ENCODE assay signal across 8 cellular contexts in genomic region chr6:87968435-87969278, GRCh38.
DNase-seq lines count a peak whose midpoint lies in the region; ATAC-seq and TF ChIP-seq lines count a peak whose summit lies in the region.

No MANE protein-coding gene starts in this region.

- intact Hi-C loops in HCT116 (cut with micrococcal nuclease), result no loop called here
- intact Hi-C loops in Panc1 (cut with micrococcal nuclease; ENCODE audit: unreplicated experiment), result no loop called here

- H4K20me1 ChIP-seq in DOHH2 (ENCODE audit: control insufficient read depth, insufficient read depth, low read depth, low read length) (no peaks in the 10 kb centered on the region), HCT116 (ENCODE audit: insufficient read depth) (no peaks in the 10 kb centered on the region), fibroblast of lung (ENCODE audit: control insufficient read depth, extremely low read depth, insufficient read depth, low read length) (no peaks in the 10 kb centered on the region)

- peak overlapping the region; percentile 81 for H3K4me2 ChIP-seq in DOHH2 (ENCODE audit: low read length)
- no peak overlapping the region for H3K4me2 ChIP-seq in HCT116 (ENCODE audit: low read length)
- H3K4me2 ChIP-seq in fibroblast of lung (ENCODE audit: extremely low read depth, insufficient read depth, low read length), result peak overlapping the region; percentile 28
- peak overlapping the region; percentile 67 for H3K4me2 ChIP-seq in parathyroid adenoma (ENCODE audit: low read length)

- CTCF ChIA-PET in HCT116 (lab: Charles Lee) (no interaction called here), Panc1 (lab: Charles Lee) (no interaction called here)

- H3K9ac ChIP-seq in HCT116 (ENCODE audit: low read length) (no peak overlapping the region), fibroblast of lung (ENCODE audit: insufficient read depth, low read length) (no peak overlapping the region), parathyroid adenoma (no peak overlapping the region)

- H3K36me3 ChIP-seq in DOHH2 (ENCODE audit: control insufficient read depth, low read length), result no peaks in the 10 kb centered on the region
- no peaks in the 10 kb centered on the region for H3K36me3 ChIP-seq in HCT116 (ENCODE audit: control insufficient read depth in 1 of 2, insufficient read depth in 2 of 2, low read length in 2 of 2)
- no peaks in the 10 kb centered on the region for H3K36me3 ChIP-seq in Panc1 (ENCODE audit: control insufficient read depth, insufficient read depth, low read length)
- no peaks in the 10 kb centered on the region for H3K36me3 ChIP-seq in fibroblast of lung (ENCODE audit: control insufficient read depth, insufficient read depth, low read length)
- no peaks in the 10 kb centered on the region for H3K36me3 ChIP-seq in parathyroid adenoma (ENCODE audit: control insufficient read depth, insufficient read depth, low read length)

- no peak for TF ChIP-seq RAD21 in HCT116 (IDR thresholded peaks at IDR 0.05; ENCODE audit: low read depth)

- H3K4me1 ChIP-seq in DOHH2 (ENCODE audit: control insufficient read depth, low read length) (peaks cover 19% of the 10 kb centered on the region), HCT116 (ENCODE audit: control insufficient read depth in 1 of 2, insufficient read depth in 2 of 2, low read length in 2 of 2) (no peaks in the 10 kb centered on the region), Panc1 (ENCODE audit: control insufficient read depth, insufficient read depth, low read length) (no peaks in the 10 kb centered on the region), fibroblast of lung (ENCODE audit: control insufficient read depth, extremely low read depth, insufficient read depth, low read length) (no peaks in the 10 kb centered on the region), parathyroid adenoma (no peaks in the 10 kb centered on the region)

- H3K27me3 ChIP-seq in DOHH2 (ENCODE audit: control insufficient read depth, low read length) (no peaks in the 10 kb centered on the region), HCT116 (ENCODE audit: insufficient read depth, low read length) (peaks cover 54% of the 10 kb centered on the region), Panc1 (ENCODE audit: control insufficient read depth, insufficient read depth, low read length) (peaks cover 32% of the 10 kb centered on the region), fibroblast of lung (ENCODE audit: control insufficient read depth, insufficient read depth, low read length) (peaks cover 3% of the 10 kb centered on the region), parathyroid adenoma (ENCODE audit: control insufficient read depth, insufficient read depth, low read length) (no peaks in the 10 kb centered on the region)

- no peaks in the 10 kb centered on the region for H3K79me2 ChIP-seq in DOHH2 (ENCODE audit: control insufficient read depth, low read length)
- no peaks in the 10 kb centered on the region for H3K79me2 ChIP-seq in HCT116 (ENCODE audit: insufficient read depth, low read length)
- no peaks in the 10 kb centered on the region for H3K79me2 ChIP-seq in fibroblast of lung (ENCODE audit: control insufficient read depth, insufficient read depth, low read length)
- no peaks in the 10 kb centered on the region for H3K79me2 ChIP-seq in parathyroid adenoma

- RAD21 ChIA-PET in HCT116 (lab: Charles Lee; ENCODE audit: low non-redundant PET in 1 of 2, low total read pairs in 2 of 2, uncharacterized antibody in 2 of 2, unreplicated experiment in 2 of 2), result no interaction called here

- in situ Hi-C loops in Panc1 (cut with HindIII; ENCODE audit: low pct_unique_long_range_greater_than_20kb, low sequenced_read_pairs), result no loop called here

- H3K27ac ChIP-seq in DOHH2 (ENCODE audit: low read depth, low read length), result no peak overlapping the region
- no peak overlapping the region for H3K27ac ChIP-seq in HCT116 (ENCODE audit: low read depth, low read length)
- no peak overlapping the region for H3K27ac ChIP-seq in Panc1 (ENCODE audit: low read length)
- no peak overlapping the region for H3K27ac ChIP-seq in fibroblast of lung (ENCODE audit: insufficient read depth, low read length)
- no peak overlapping the region for H3K27ac ChIP-seq in parathyroid adenoma

- TF ChIP-seq POLR2A in HCT116 (IDR thresholded peaks at IDR 0.05; ENCODE audit: borderline replicate concordance, extremely low read depth, insufficient read depth, insufficient read length), result no peak

- no TSS peak for BruUV-seq in HCT116 (replicated peaks; lab: Mats Ljungman, UMichigan)
- no TSS peak for BruUV-seq in Panc1 (replicated peaks; lab: Mats Ljungman, UMichigan)

- ATAC-seq in HCT116, result peak; percentile 49
- peak; percentile 71; the same call in 1 of the 2 replicates for ATAC-seq in Panc1
- no peak for ATAC-seq in GM18519 (IDR thresholded peaks at IDR 0.05; ENCODE audit: low FRiP score, unreplicated experiment)
- no peak for ATAC-seq in GM21381 (IDR thresholded peaks at IDR 0.05; ENCODE audit: unreplicated experiment)

- TF ChIP-seq CTCF in DOHH2 (IDR thresholded peaks at IDR 0.05; ENCODE audit: low read depth, low read length, poor library complexity, severe bottlenecking), result peak; percentile 53
- no peak for TF ChIP-seq CTCF in HCT116 (IDR thresholded peaks at IDR 0.05 in 2 of 3, conservative IDR thresholded peaks at IDR 0.05 in 1 of 3; ENCODE audit: borderline replicate concordance in 1 of 3, insufficient read depth in 1 of 3, low read depth in 2 of 3, low read length in 2 of 3)
- TF ChIP-seq CTCF in Panc1 (IDR thresholded peaks at IDR 0.05), result no peak
- TF ChIP-seq CTCF in fibroblast of lung (conservative IDR thresholded peaks at IDR 0.05 in 1 of 2, IDR thresholded peaks at IDR 0.05 in 1 of 2; ENCODE audit: low read depth in 1 of 2, low read length in 2 of 2), result no peak
- TF ChIP-seq CTCF in parathyroid adenoma (IDR thresholded peaks at IDR 0.05), result no peak

- peak overlapping the region; percentile 75 for H3K4me3 ChIP-seq in DOHH2 (ENCODE audit: low read length)
- H3K4me3 ChIP-seq in HCT116 (replicated peaks in 1 of 2; ENCODE audit: low read depth in 1 of 2, low read length in 2 of 2), result no peak overlapping the region
- H3K4me3 ChIP-seq in Panc1 (ENCODE audit: low read depth in 2 of 2, low read length in 2 of 2), result peak overlapping the region; percentile 15 to 35
- peak overlapping the region in 2 of 4 experiments; percentile 34 to 45 for H3K4me3 ChIP-seq in fibroblast of lung (replicated peaks in 1 of 4; ENCODE audit: control extremely low read depth in 1 of 4, insufficient read depth in 1 of 4, low read depth in 3 of 4, low read length in 4 of 4)
- peak overlapping the region; percentile 35 for H3K4me3 ChIP-seq in parathyroid adenoma (ENCODE audit: low read depth, low read length)

- peaks cover 15% of the 10 kb centered on the region; the same call in 1 of the 2 replicates for H3K9me3 ChIP-seq in DOHH2 (ENCODE audit: control insufficient read depth, insufficient read depth, low read length)
- H3K9me3 ChIP-seq in HCT116 (ENCODE audit: control insufficient read depth in 1 of 2, insufficient read depth in 1 of 2, low read depth in 1 of 2, low read length in 2 of 2), result no peaks in the 10 kb centered on the region
- H3K9me3 ChIP-seq in Panc1 (ENCODE audit: control insufficient read depth, insufficient read depth, low read depth, low read length), result no peaks in the 10 kb centered on the region
- H3K9me3 ChIP-seq in fibroblast of lung (ENCODE audit: control insufficient read depth, insufficient read depth, low read depth, low read length), result no peaks in the 10 kb centered on the region
- H3K9me3 ChIP-seq in parathyroid adenoma (ENCODE audit: control insufficient read depth, low read length), result no peaks in the 10 kb centered on the region

- H2AFZ ChIP-seq in HCT116 (ENCODE audit: low read depth, low read length, poor library complexity, severe bottlenecking) (no peak overlapping the region), fibroblast of lung (ENCODE audit: low read length) (no peak overlapping the region), parathyroid adenoma (peak overlapping the region; percentile 30)

- POLR2A ChIA-PET in HCT116 (lab: Charles Lee) (no interaction called here), Panc1 (lab: Charles Lee) (no interaction called here)

- H3K9me2 ChIP-seq in DOHH2 (replicated peaks; ENCODE audit: control insufficient read depth, low read length) (no peaks in the 10 kb centered on the region), HCT116 (ENCODE audit: insufficient read depth) (no peaks in the 10 kb centered on the region)

- no peak for DNase-seq in HCT116 (ENCODE audit: low read depth, low spot score)
- no peak for DNase-seq in Panc1 (ENCODE audit: low read depth, low spot score)
- DNase-seq in fibroblast of lung (ENCODE audit: low read depth in 2 of 2), result peak; percentile 2 to 6
- no peak for DNase-seq in D341Med (ENCODE audit: low spot score)

- no peaks in the 10 kb centered on the region for H3F3A ChIP-seq in DOHH2 (ENCODE audit: control insufficient read depth, insufficient read depth)

TF ChIP-seq in HCT116, 20 proteins besides CTCF, POLR2A, EP300 and RAD21 (continues in another document):
- TF ChIP-seq ATF3 (IDR thresholded peaks at IDR 0.05) (no peak), SP1 (IDR thresholded peaks at IDR 0.05; ENCODE audit: low read depth) (no peak), EZH2 (IDR thresholded peaks at IDR 0.05) (no peak; the same call in 1 of the 2 replicates), CEBPB (IDR thresholded peaks at IDR 0.05; ENCODE audit: low read depth) (no peak), ZBTB33 (IDR thresholded peaks at IDR 0.05; ENCODE audit: extremely low read depth, insufficient replicate concordance, low read length) (no peak), YY1 (IDR thresholded peaks at IDR 0.05; ENCODE audit: extremely low read depth, insufficient replicate concordance, low read depth, low read length) (no peak), ZNF274 (IDR thresholded peaks at IDR 0.05; ENCODE audit: low read depth, low read length) (no peak)

Comparison
In these comparisons a context has a peak if more than half of its experiments do, and no peak if none do; other contexts are left out.
1. H3K4me3 ChIP-seq: peak in DOHH2 (single experiment), Panc1 (2 of 2) and parathyroid adenoma (single experiment); none in HCT116 (0 of 2).
2. ATAC-seq: peak in HCT116 (single experiment) and Panc1 (single experiment); none in GM18519 (single experiment) and GM21381 (single experiment).
3. DNase-seq: peak in fibroblast of lung (2 of 2); none in HCT116 (single experiment), Panc1 (single experiment) and D341Med (single experiment).